ENCODE assay signal across 9 cellular contexts in the genomic region with DNA sequence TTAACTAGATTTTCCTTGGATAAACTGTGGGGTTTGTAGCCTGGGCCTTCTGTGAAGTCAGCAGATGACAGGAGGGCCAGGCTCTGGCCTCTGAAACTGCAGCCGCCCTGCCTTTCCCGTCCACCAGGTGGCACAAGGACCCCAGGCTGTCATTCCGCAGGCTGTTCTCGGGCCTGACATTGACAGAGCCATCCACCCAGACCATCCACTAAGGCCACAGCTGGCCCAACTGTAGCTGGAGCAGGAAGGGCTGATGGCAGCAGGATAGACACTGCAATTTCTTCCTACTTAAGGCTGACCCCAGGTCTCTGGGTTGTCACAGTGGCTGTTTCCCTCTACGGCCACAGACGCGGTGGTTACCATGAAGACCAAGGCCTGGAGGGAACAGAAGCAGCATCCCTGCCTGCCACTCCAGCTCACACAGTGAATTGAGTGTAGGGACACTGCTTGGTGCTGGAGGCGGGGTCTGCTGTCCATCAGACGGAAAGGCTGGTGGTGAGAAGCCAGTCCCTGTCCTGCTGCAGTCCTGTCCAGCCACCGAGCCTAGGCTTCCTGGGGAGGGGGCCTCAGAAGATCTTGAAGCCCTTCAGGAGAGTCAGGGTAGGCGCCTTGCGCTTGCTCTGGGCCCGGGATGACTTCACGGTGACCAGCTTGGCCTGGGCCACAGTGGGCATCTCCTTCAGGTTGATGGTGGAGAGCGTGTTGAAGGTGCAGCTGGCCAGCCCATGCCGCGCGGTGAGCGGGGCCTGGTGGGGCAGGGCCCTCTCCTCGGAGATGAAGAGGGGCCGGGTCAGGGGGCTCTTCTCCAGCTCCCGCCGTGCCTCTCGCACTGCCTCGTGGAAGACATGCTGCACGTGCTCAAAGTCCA. TPM values are rescaled to one million over a fixed set of nuclear protein-coding genes. Genes with fewer than 3 reads are reported as not detected.
A peak's percentile ranks its signal among the peaks of the same experiment; 100 is the strongest.
DNase-seq lines count a peak whose midpoint lies in the region; ATAC-seq and TF ChIP-seq lines count a peak whose summit lies in the region.
"Had no signal": no experiment of that assay in that cellular context is flagged by ENCODE, and none has a peak within 500 bp of the region (broad histone marks: within the 10 kb centered on the region; RNA-seq: fewer than 3 reads in every experiment).

No MANE protein-coding gene starts in this region.

- H4K8ac ChIP-seq in H9 (replicated peaks; ENCODE audit: insufficient read length, low read depth, low read length), result no peak overlapping the region

- H3K9ac ChIP-seq in H9 (ENCODE audit: extremely low read depth, insufficient read length, low read length), result no peak overlapping the region
- H3K9ac ChIP-seq in mucosa of rectum (ENCODE audit: low read depth in 1 of 2, low read length in 2 of 2), result peak overlapping the region in 1 of 2 donors; percentile 34

- no peak overlapping the region for H2BK15ac ChIP-seq in H9 (ENCODE audit: low read depth, low read length)

- H4K91ac ChIP-seq in H9 (ENCODE audit: insufficient read length, low read depth, low read length), result no peak overlapping the region

- H3K27ac Mint-ChIP-seq in CD4-positive, CD25-positive, alpha-beta regulatory T cell, result no peak overlapping the region
- H3K27ac Mint-ChIP-seq in H9, result no peak overlapping the region
- H3K27ac Mint-ChIP-seq in activated CD8-positive, alpha-beta memory T cell treated with anti-CD3 and anti-CD28 coated beads, Interleukin-2, amount 10 ng/mL, durations not matched to agents 7 days and 5 days, result no peak overlapping the region

- TF ChIP-seq CTCF in H9 (conservative IDR thresholded peaks at IDR 0.05) (peak; percentile 94), stomach (IDR thresholded peaks at IDR 0.05) (peak in 5 of 7 experiments; percentile 81 to 94 (median 89))

- H3K9me3 Mint-ChIP-seq in CD4-positive, CD25-positive, alpha-beta regulatory T cell, result no peaks in the 10 kb centered on the region
- H3K9me3 Mint-ChIP-seq in H9, result no peaks in the 10 kb centered on the region
- no peaks in the 10 kb centered on the region for H3K9me3 Mint-ChIP-seq in activated CD8-positive, alpha-beta memory T cell treated with anti-CD3 and anti-CD28 coated beads, Interleukin-2, amount 10 ng/mL, durations not matched to agents 7 days and 5 days (ENCODE audit: low read depth)

- H3K23ac ChIP-seq in H9 (ENCODE audit: insufficient read length, low read depth, low read length), result no peak overlapping the region

- H3K14ac ChIP-seq in H9 (ENCODE audit: insufficient read depth, low read length), result no peak overlapping the region

- no peak for TF ChIP-seq EP300 in stomach (IDR thresholded peaks at IDR 0.05)

- no peak overlapping the region for H2BK5ac ChIP-seq in H9 (ENCODE audit: insufficient read length, low read length)

- H2BK120ac ChIP-seq in H9 (ENCODE audit: low read depth, low read length, poor library complexity, severe bottlenecking), result no peak overlapping the region

- no peak overlapping the region for H3K4me3 ChIP-seq in CD4-positive, CD25-positive, alpha-beta regulatory T cell (ENCODE audit: low read depth, low read length)
- H3K4me3 ChIP-seq in mucosa of rectum (ENCODE audit: low read length in 2 of 2), result no peak overlapping the region
- H3K4me3 ChIP-seq in stomach, result no peak overlapping the region

- H3K27ac ChIP-seq in CD4-positive, CD25-positive, alpha-beta regulatory T cell (ENCODE audit: insufficient read depth, low read length, poor library complexity, severe bottlenecking), result no peak overlapping the region
- H3K27ac ChIP-seq in H9 (ENCODE audit: insufficient read length, low read depth, low read length) (no peak overlapping the region), mucosa of rectum (ENCODE audit: low read depth in 2 of 2, low read length in 2 of 2) (peak overlapping the region; percentile 9 to 45), stomach (peak overlapping the region in 1 of 5 donors; percentile 18)

- no CpG with 5 or more reads among the region's 26 CpGs for WGBS in H9 (ENCODE audit: extremely low coverage, insufficient read length, low lambda C conversion rate)
- WGBS in stomach, 5 donors, result 55 to 72% (median 70%) methylated on average over 10 to 26 of the region's 26 CpGs

- no peak overlapping the region for H3K4ac ChIP-seq in H9 (ENCODE audit: low read depth, low read length)

- no peak overlapping the region for H2BK12ac ChIP-seq in H9 (ENCODE audit: insufficient read length, low read depth, low read length)

- H4K5ac ChIP-seq in H9 (ENCODE audit: insufficient read length, low read depth, low read length), result no peak overlapping the region

- H3K4me1 Mint-ChIP-seq in CD4-positive, CD25-positive, alpha-beta regulatory T cell, result peaks cover 0 to 8% (median 6%) of the 10 kb centered on the region in 4 donors
- H3K4me1 Mint-ChIP-seq in H9, result peaks cover 3 to 5% of the 10 kb centered on the region in 2 experiments
- peaks cover 23% of the 10 kb centered on the region for H3K4me1 Mint-ChIP-seq in activated CD8-positive, alpha-beta memory T cell treated with anti-CD3 and anti-CD28 coated beads, Interleukin-2, amount 10 ng/mL, durations not matched to agents 7 days and 5 days

- H3K36me3 ChIP-seq in CD4-positive, CD25-positive, alpha-beta regulatory T cell (ENCODE audit: control insufficient read depth, insufficient read depth, low read length), result no peaks in the 10 kb centered on the region
- H3K36me3 ChIP-seq in mucosa of rectum (ENCODE audit: control insufficient read depth in 2 of 2, insufficient read depth in 2 of 2, low read length in 2 of 2) (peaks cover 8 to 17% of the 10 kb centered on the region in 2 donors), stomach (peaks cover 0 to 30% (median 7%) of the 10 kb centered on the region in 4 donors)

- H2AK5ac ChIP-seq in H9 (ENCODE audit: insufficient read length, low read length), result no peak overlapping the region

- ATAC-seq in CD4-positive, CD25-positive, alpha-beta regulatory T cell (ENCODE audit: low read depth in 2 of 2), result no peak
- ATAC-seq in activated CD8-positive, alpha-beta memory T cell treated with anti-CD3 and anti-CD28 coated beads, Interleukin-2, amount 10 ng/mL, durations not matched to agents 7 days and 5 days, result peak; percentile 56
- no peak for ATAC-seq in HG03097 (IDR thresholded peaks at IDR 0.05; ENCODE audit: low FRiP score, unreplicated experiment)

- H3K36me3 Mint-ChIP-seq in CD4-positive, CD25-positive, alpha-beta regulatory T cell, result no peaks in the 10 kb centered on the region
- peaks cover 0 to 6% (median 4%) of the 10 kb centered on the region in 3 experiments; a peak in 3 of 7 replicates for H3K36me3 Mint-ChIP-seq in H9 (ENCODE audit: insufficient read depth in 1 of 3, low read depth in 3 of 3)
- H3K36me3 Mint-ChIP-seq in activated CD8-positive, alpha-beta memory T cell treated with anti-CD3 and anti-CD28 coated beads, Interleukin-2, amount 10 ng/mL, durations not matched to agents 7 days and 5 days, result no peaks in the 10 kb centered on the region

- no peak overlapping the region for H3K4me3 Mint-ChIP-seq in CD4-positive, CD25-positive, alpha-beta regulatory T cell
- no peak overlapping the region for H3K4me3 Mint-ChIP-seq in H9
- no peak overlapping the region for H3K4me3 Mint-ChIP-seq in activated CD8-positive, alpha-beta memory T cell treated with anti-CD3 and anti-CD28 coated beads, Interleukin-2, amount 10 ng/mL, durations not matched to agents 7 days and 5 days

- no peaks in the 10 kb centered on the region for H3K9me3 ChIP-seq in CD4-positive, CD25-positive, alpha-beta regulatory T cell (ENCODE audit: control insufficient read depth in 2 of 2, low read length in 2 of 2)
- H3K9me3 ChIP-seq in H9 (ENCODE audit: control insufficient read depth, low read depth, low read length), result no peaks in the 10 kb centered on the region
- no peaks in the 10 kb centered on the region for H3K9me3 ChIP-seq in mucosa of rectum (ENCODE audit: control insufficient read depth in 2 of 2, low read length in 2 of 2)
- no peaks in the 10 kb centered on the region for H3K9me3 ChIP-seq in stomach

- no peak overlapping the region for H3K18ac ChIP-seq in H9 (ENCODE audit: insufficient read length, low read depth, low read length)

- no peak overlapping the region for H3T11ph ChIP-seq in H9 (ENCODE audit: low read length)

- H3K56ac ChIP-seq in H9 (ENCODE audit: insufficient read length, low read depth, low read length), result no peak overlapping the region

- CTCF ChIA-PET in activated CD8-positive, alpha-beta memory T cell treated with anti-CD3 and anti-CD28 coated beads, Interleukin-2, amount 10 ng/mL, durations not matched to agents 7 days and 5 days (lab: Charles Lee), result interaction anchor here (0.8 to 5.6 kb wide), 15 partner anchors 11 to 243 kb away, joined by 3 to 26 read pairs (median 5); a partner anchor contains a TSS

- no peak overlapping the region for H2BK20ac ChIP-seq in H9 (ENCODE audit: low read depth, low read length, poor library complexity, severe bottlenecking)

- no peaks in the 10 kb centered on the region for H4K20me1 ChIP-seq in H9 (ENCODE audit: control insufficient read depth, insufficient read depth, insufficient read length)

- H2AFZ ChIP-seq in H9 (ENCODE audit: low read length), result no peak overlapping the region

- peaks cover 6% of the 10 kb centered on the region for H3K27me3 Mint-ChIP-seq in CD4-positive, CD25-positive, alpha-beta regulatory T cell
- H3K27me3 Mint-ChIP-seq in H9 (ENCODE audit: low read depth), result no peaks in the 10 kb centered on the region
- H3K27me3 Mint-ChIP-seq in activated CD8-positive, alpha-beta memory T cell treated with anti-CD3 and anti-CD28 coated beads, Interleukin-2, amount 10 ng/mL, durations not matched to agents 7 days and 5 days, result peaks cover 5% of the 10 kb centered on the region

- no peak overlapping the region for H3K4me2 ChIP-seq in H9 (ENCODE audit: insufficient read depth, insufficient read length, low read length)

- peaks cover 3% of the 10 kb centered on the region for H3K4me1 ChIP-seq in CD4-positive, CD25-positive, alpha-beta regulatory T cell (ENCODE audit: control insufficient read depth, insufficient read depth, low read length, poor library complexity, severe bottlenecking)
- H3K4me1 ChIP-seq in H9 (ENCODE audit: insufficient read depth, low read length), result no peaks in the 10 kb centered on the region
- H3K4me1 ChIP-seq in mucosa of rectum (ENCODE audit: control insufficient read depth in 2 of 2, insufficient read depth in 2 of 2, low read length in 2 of 2), result peaks cover 17 to 18% of the 10 kb centered on the region in 2 donors
- peaks cover 8 to 46% (median 16%) of the 10 kb centered on the region in 4 donors for H3K4me1 ChIP-seq in stomach

- intact Hi-C loops in stomach (cut with DNase I; ENCODE audit: low total_unique reads), result no loop called here

- peak; percentile 12 to 56 (median 32) for DNase-seq in CD4-positive, CD25-positive, alpha-beta regulatory T cell
- DNase-seq in H9 (peak; percentile 79), NCI-H82 (lab: John Stamatoyannopoulos, UW) (peak; percentile 88), erythroblast (lab: John Stamatoyannopoulos, UW) (peak; percentile 60 to 76), stomach (peak; percentile 80)
- DNase-seq in activated CD8-positive, alpha-beta memory T cell treated with anti-CD3 and anti-CD28 coated beads, Interleukin-2, amount 10 ng/mL, durations not matched to agents 7 days and 5 days, result peak; percentile 76

- H3K79me2 ChIP-seq in H9 (ENCODE audit: insufficient read depth, low read length), result no peaks in the 10 kb centered on the region

- H3K23me2 ChIP-seq in H9 (ENCODE audit: insufficient read length, low read depth, low read length, poor library complexity, severe bottlenecking), result no peaks in the 10 kb centered on the region

- TF ChIP-seq POLR2A in erythroblast (IDR thresholded peaks at IDR 0.05; ENCODE audit: low read length) (no peak), stomach (IDR thresholded peaks at IDR 0.05) (no peak)

- H3K79me1 ChIP-seq in H9 (ENCODE audit: insufficient read depth, low read depth, low read length, poor library complexity, severe bottlenecking), result no peaks in the 10 kb centered on the region

- no peaks in the 10 kb centered on the region for H3K27me3 ChIP-seq in CD4-positive, CD25-positive, alpha-beta regulatory T cell (ENCODE audit: control insufficient read depth, insufficient read depth, low read length)
- H3K27me3 ChIP-seq in H9 (ENCODE audit: insufficient read depth, low read length) (no peaks in the 10 kb centered on the region), mucosa of rectum (ENCODE audit: control insufficient read depth in 2 of 2, insufficient read depth in 2 of 2, low read length in 2 of 2) (no peaks in the 10 kb centered on the region), stomach (no peaks in the 10 kb centered on the region)

RNA-seq across cellular contexts. Expression of a gene that starts 9.4 kb away (rescaled TPM):
- total RNA-seq in CD4-positive, CD25-positive, alpha-beta regulatory T cell, result not detected
- not detected for polyA plus RNA-seq in CD4-positive, CD25-positive, alpha-beta regulatory T cell
- not detected in 2 replicates for total RNA-seq in H9 (2021)
- not detected for total RNA-seq in activated CD8-positive, alpha-beta memory T cell treated with anti-CD3 and anti-CD28 coated beads, Interleukin-2, amount 10 ng/mL, durations not matched to agents 7 days and 5 days
- 10 to 100 TPM in 1 of 5 donors, not detected in 4; 19.7 TPM for total RNA-seq in stomach
- polyA plus RNA-seq in stomach, result under 1 TPM in 2 of 3 donors, not detected in 1; 0.38 to 0.62 TPM
- total RNA-seq: temporal lobe had no signal

RNA-seq across cellular contexts. Expression of a gene that starts 13.2 kb away (rescaled TPM):
- not detected for total RNA-seq in CD4-positive, CD25-positive, alpha-beta regulatory T cell
- not detected for polyA plus RNA-seq in CD4-positive, CD25-positive, alpha-beta regulatory T cell
- total RNA-seq in H9 (2021), result 7.5 and 7.7 TPM in 2 replicates
- total RNA-seq in activated CD8-positive, alpha-beta memory T cell treated with anti-CD3 and anti-CD28 coated beads, Interleukin-2, amount 10 ng/mL, durations not matched to agents 7 days and 5 days, result not detected
- 10 to 100 TPM in 2 of 5 donors, 1 to 10 TPM in 2, under 1 TPM in 1; 0.58 to 27.7 (median 9.6) TPM for total RNA-seq in stomach
- 10 to 100 TPM in 2 of 3 donors, 1 to 10 TPM in 1; 7.0 to 17.1 (median 12.2) TPM for polyA plus RNA-seq in stomach

RNA-seq across cellular contexts. Expression of a gene that starts 22.0 kb away (rescaled TPM):
- not detected for total RNA-seq in CD4-positive, CD25-positive, alpha-beta regulatory T cell
- not detected for polyA plus RNA-seq in CD4-positive, CD25-positive, alpha-beta regulatory T cell
- not detected in 2 replicates for total RNA-seq in H9 (2021)
- not detected for total RNA-seq in activated CD8-positive, alpha-beta memory T cell treated with anti-CD3 and anti-CD28 coated beads, Interleukin-2, amount 10 ng/mL, durations not matched to agents 7 days and 5 days
- under 1 TPM in 1 of 5 donors, not detected in 4; 0.18 TPM for total RNA-seq in stomach
- not detected for polyA plus RNA-seq in stomach
- total RNA-seq: temporal lobe had no signal

RNA-seq across cellular contexts. Expression of a gene that starts 25.1 kb away (rescaled TPM):
- total RNA-seq in CD4-positive, CD25-positive, alpha-beta regulatory T cell, result 6.1 TPM
- 10 to 100 TPM; 18.7 to 26.9 (median 19.9) TPM for polyA plus RNA-seq in CD4-positive, CD25-positive, alpha-beta regulatory T cell
- total RNA-seq in H9 (2021), result 13.2 and 16.0 TPM in 2 replicates
- total RNA-seq in activated CD8-positive, alpha-beta memory T cell treated with anti-CD3 and anti-CD28 coated beads, Interleukin-2, amount 10 ng/mL, durations not matched to agents 7 days and 5 days, result 10 to 100 TPM; 20.2 to 22.8 TPM
- 100 to 1,000 TPM in 1 of 5 donors, 10 to 100 TPM in 2, 1 to 10 TPM in 1, not detected in 1; 9.7 to 105 (median 20.2) TPM for total RNA-seq in stomach
- polyA plus RNA-seq in stomach, result 10 to 100 TPM in 1 of 3 donors, 1 to 10 TPM in 2; 5.3 to 12.0 (median 6.1) TPM

Comparison
In these comparisons a context has a peak if more than half of its experiments do, and no peak if none do; other contexts are left out.
1. DNase-seq: peak in every context shown above with its lines; median percentile 88 in NCI-H82; 80 in stomach; 79 in H9; 76 in activated CD8-positive, alpha-beta memory T cell treated with anti-CD3 and anti-CD28 coated beads, Interleukin-2, amount 10 ng/mL, durations not matched to agents 7 days and 5 days; 68 in erythroblast; 32 in CD4-positive, CD25-positive, alpha-beta regulatory T cell.
2. H3K27ac ChIP-seq: peak in mucosa of rectum (2 of 2); none in CD4-positive, CD25-positive, alpha-beta regulatory T cell (single experiment) and H9 (single experiment).